In genomic region chr17:6420173-6420641, GRCh38 we compare ENCODE assay signal across 9 cellular contexts.
A peak's percentile ranks its signal among the peaks of the same experiment; 100 is the strongest.
DNase-seq lines count a peak whose midpoint lies in the region; ATAC-seq and TF ChIP-seq lines count a peak whose summit lies in the region.
"Had no signal": no experiment of that assay in that cellular context is flagged by ENCODE, and none has a peak within 500 bp of the region (broad histone marks: within the 10 kb centered on the region; RNA-seq: fewer than 3 reads in every experiment).

No MANE protein-coding gene starts in this region.

- peak; percentile 15 to 35 for DNase-seq in NCI-H187 (lab: John Stamatoyannopoulos, UW)
- no peak for DNase-seq in NCI-H187 treated with DMSO at 0.1 percent for 48 hours (lab: John Stamatoyannopoulos, UW)
- peak; percentile 34 for DNase-seq in NCI-H2196 (lab: John Stamatoyannopoulos, UW; ENCODE audit: unreplicated experiment)
- DNase-seq in choroid plexus epithelial cell (ENCODE audit: low read depth) = peak; percentile 47
- peak; percentile 49 for DNase-seq in retina
- DNase-seq in effector CD8-positive, alpha-beta T cell (lab: John Stamatoyannopoulos, UW) = no peak
- no peak for DNase-seq in NCI-H774 (lab: John Stamatoyannopoulos, UW)

- no peak for ATAC-seq in HG03039 (IDR thresholded peaks at IDR 0.05; ENCODE audit: unreplicated experiment)

- TF ChIP-seq CTCF in choroid plexus epithelial cell (conservative IDR thresholded peaks at IDR 0.05; ENCODE audit: low read depth, low read length) = peak; percentile 71

- no peak overlapping the region for H3K4me3 ChIP-seq in choroid plexus epithelial cell (ENCODE audit: low read depth, low read length)
- H3K4me3 ChIP-seq: BLaER1 treated with 17β-estradiol and CSF1 and Interleukin-3, amounts not matched to agents 10 nM and 100 nM had no signal

Comparison
In these comparisons a context has a peak if more than half of its experiments do, and no peak if none do; other contexts are left out.
1. DNase-seq: peak in NCI-H187 (2 of 2), NCI-H2196 (single experiment), choroid plexus epithelial cell (single experiment) and retina (single experiment); none in NCI-H187 treated with DMSO at 0.1 percent for 48 hours (single experiment), effector CD8-positive, alpha-beta T cell (single experiment) and NCI-H774 (single experiment).